ENCODE assay signal across 11 cellular contexts in the genomic region with DNA sequence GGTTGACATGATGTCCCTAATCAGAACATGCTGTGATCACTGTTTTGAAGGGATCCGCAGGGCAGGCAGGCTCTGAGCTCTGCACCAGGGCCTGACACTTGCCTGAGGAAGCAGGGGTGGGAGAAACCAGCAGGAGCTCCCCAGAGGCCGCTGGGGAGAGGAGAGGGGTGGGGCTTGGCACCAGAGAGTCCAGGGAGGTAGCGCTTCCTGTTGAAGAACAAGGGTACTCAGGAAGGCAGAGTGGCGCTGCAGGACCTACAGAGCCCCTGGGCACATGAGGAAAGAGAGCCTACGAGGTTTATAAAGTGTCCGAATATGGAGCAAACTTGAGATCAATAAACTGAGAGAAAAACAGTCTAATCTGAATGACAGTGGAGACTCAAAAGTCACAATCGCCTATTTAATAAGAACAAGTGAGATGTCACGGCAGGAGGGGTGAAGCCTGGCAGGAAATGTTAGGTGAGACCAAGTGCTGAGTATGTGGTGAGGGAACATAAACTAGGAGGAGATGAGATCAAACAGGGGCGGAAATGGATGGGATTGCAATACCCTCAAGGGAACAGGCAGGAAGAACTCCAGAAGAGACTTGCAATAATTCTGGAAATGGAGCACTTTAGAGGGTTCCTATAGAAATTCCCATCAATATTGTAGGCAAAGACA. TPM values are rescaled to one million over a fixed set of nuclear protein-coding genes. Genes with fewer than 3 reads are reported as not detected.
A peak's percentile ranks its signal among the peaks of the same experiment; 100 is the strongest.
DNase-seq lines count a peak whose midpoint lies in the region; ATAC-seq and TF ChIP-seq lines count a peak whose summit lies in the region.
"Had no signal": no experiment of that assay in that cellular context is flagged by ENCODE, and none has a peak within 500 bp of the region (broad histone marks: within the 10 kb centered on the region; RNA-seq: fewer than 3 reads in every experiment).

No MANE protein-coding gene starts in this region.

- no peak overlapping the region for H3K27ac ChIP-seq in testis
- H3K27ac ChIP-seq: gastroesophageal sphincter had no signal

- TF ChIP-seq POLR2A in testis (IDR thresholded peaks at IDR 0.05) = no peak

- H3K9me3 ChIP-seq in testis = no peaks in the 10 kb centered on the region
- H3K9me3 ChIP-seq: gastroesophageal sphincter had no signal

- H3K4me3 ChIP-seq in testis = no peak overlapping the region
- H3K4me3 ChIP-seq: gastroesophageal sphincter had no signal

- 21 to 30% methylated on average over 8 to 9 of the region's 9 CpGs for WGBS in testis, 2 donors

- no peak for TF ChIP-seq CTCF in testis (IDR thresholded peaks at IDR 0.05)

- H3K27me3 ChIP-seq in testis = no peaks in the 10 kb centered on the region

- no peaks in the 10 kb centered on the region for H3K36me3 ChIP-seq in testis (ENCODE audit: low read depth, missing control alignments)
- H3K36me3 ChIP-seq: gastroesophageal sphincter had no signal

- intact Hi-C loops in testis (cut with DNase I; ENCODE audit: low total_unique reads) = no loop called here

- peaks cover 4% of the 10 kb centered on the region for H3K4me1 ChIP-seq in testis

- peak; percentile 30 for DNase-seq in NCI-H345 (lab: John Stamatoyannopoulos, UW)
- no peak for DNase-seq in NCI-H345 treated with DMSO at 0.1 percent for 48 hours (lab: John Stamatoyannopoulos, UW; ENCODE audit: unreplicated experiment)
- DNase-seq in RPMI8226 = peak; percentile 59
- DNase-seq in renal cortical epithelial cell (ENCODE audit: low read depth) = peak; percentile 1
- no peak for DNase-seq in testis
- no peak for DNase-seq in cerebellar cortex (ENCODE audit: low spot score)
- no peak for DNase-seq in NK-92 (lab: John Stamatoyannopoulos, UW; ENCODE audit: unreplicated experiment)
- DNase-seq: activated CD4-positive, alpha-beta T cell treated with anti-CD3 and anti-CD28 coated beads, Interleukin-2, amount 10 ng/mL, durations not matched to agents 24 days and 14 days; natural killer cell had no signal

- ATAC-seq in HG03139 (IDR thresholded peaks at IDR 0.05; ENCODE audit: unreplicated experiment) = peak; percentile 46
- ATAC-seq: gastroesophageal sphincter had no signal

RNA-seq across cellular contexts. Expression of a gene that starts 5.8 kb away (rescaled TPM):
- total RNA-seq in renal cortical epithelial cell = not detected in 2 replicates
- 1 to 10 TPM in 1 of 2 donors, under 1 TPM in 1; 0.24 to 1.2 TPM for total RNA-seq in testis
- 0.26 TPM for polyA plus RNA-seq in testis (ENCODE audit: insufficient read depth, low read depth, low replicate concordance)
- total RNA-seq: activated CD4-positive, alpha-beta T cell treated with anti-CD3 and anti-CD28 coated beads, Interleukin-2, amount 10 ng/mL, durations not matched to agents 24 days and 14 days; gastroesophageal sphincter; natural killer cell had no signal

Comparison
In these comparisons a context has a peak if more than half of its experiments do, and no peak if none do; other contexts are left out.
1. DNase-seq: peak in NCI-H345 (single experiment), RPMI8226 (single experiment) and renal cortical epithelial cell (single experiment); none in NCI-H345 treated with DMSO at 0.1 percent for 48 hours (single experiment), testis (single experiment), cerebellar cortex (single experiment) and NK-92 (single experiment).